In the genomic region with DNA sequence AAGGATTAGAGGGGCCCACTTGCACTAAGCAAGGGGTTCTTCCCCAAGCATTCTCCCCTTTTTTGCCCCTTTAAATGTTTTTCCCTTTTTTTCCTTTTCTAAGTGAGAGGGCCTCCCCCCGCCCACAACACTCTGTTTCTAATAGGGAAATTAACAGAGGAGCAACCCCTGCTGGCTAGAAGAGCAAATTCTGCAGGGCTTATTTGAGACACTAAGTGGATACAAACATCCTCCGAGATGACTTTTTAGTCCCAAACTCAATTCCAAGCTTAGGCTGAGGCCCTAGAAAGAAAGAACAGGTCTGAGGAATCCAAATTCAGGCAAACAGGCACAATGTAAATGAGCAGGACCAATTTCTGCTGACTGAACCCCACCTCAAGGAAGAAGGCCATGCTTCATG, we compare ENCODE assay signal across 1 cellular context.
TF ChIP-seq lines count a peak whose summit lies in the region.

No MANE protein-coding gene starts in this region.

TF ChIP-seq in GM23338, 12 proteins besides CTCF, POLR2A, EP300 and RAD21 (continued from another document):
- no peak for TF ChIP-seq ZNF331 (CRISPR knock-in tag; IDR thresholded peaks at IDR 0.05; ENCODE audit: low read depth)
